Comparison of ENCODE assay signal across 7 cellular contexts in genomic region chr4:25994577-25994976, GRCh38.
DNase-seq lines count a peak whose midpoint lies in the region; ATAC-seq and TF ChIP-seq lines count a peak whose summit lies in the region.
"Not testable (repeated sequence)": the region's sequence is repeated elsewhere in the genome, so short reads cannot be mapped to it uniquely, and the experiment has no call there.

No MANE protein-coding gene starts in this region.

- not testable (repeated sequence) for TF ChIP-seq EP300 in gastroesophageal sphincter (IDR thresholded peaks at IDR 0.05)

- peak; percentile 70 for DNase-seq in GM04503 (ENCODE audit: low read depth)
- DNase-seq in M059J (ENCODE audit: low read depth) = peak; percentile 84
- peak in 1 of 2 experiments; percentile 34 for DNase-seq in SJCRH30
- peak; percentile 28 for DNase-seq in astrocyte of the cerebellum (ENCODE audit: low read depth)
- DNase-seq in epithelial cell of esophagus (ENCODE audit: low read depth) = peak; percentile 49
- not testable (repeated sequence) for DNase-seq in lung (ENCODE audit: low spot score)

- not testable (repeated sequence) for H3K27me3 ChIP-seq in SJCRH30; gastroesophageal sphincter; lung (ENCODE audit: control insufficient read depth, insufficient read depth)

- WGBS in gastroesophageal sphincter (ENCODE audit: low coverage in 1 of 2), 2 donors = 56% methylated on average over 4 of the region's 4 CpGs; no CpG with 5 or more reads in 1 of the 2 donors
- 74 to 85% methylated on average over 4 of the region's 4 CpGs for WGBS in lung, 2 donors

- in situ Hi-C loops in astrocyte of the cerebellum (cut with HindIII; ENCODE audit: low sequenced_read_pairs) = not testable (repeated sequence)

- H3K4me1 ChIP-seq in SJCRH30 (peaks cover 18% of the 10 kb centered on the region), gastroesophageal sphincter (peaks cover 0 to 12% (median 3%) of the 10 kb centered on the region in 3 donors)
- not testable (repeated sequence) for H3K4me1 ChIP-seq in lung (ENCODE audit: control insufficient read depth in 2 of 2, insufficient read depth in 2 of 2, low read length in 2 of 2)

- TF ChIP-seq CTCF in astrocyte of the cerebellum (IDR thresholded peaks at IDR 0.05; ENCODE audit: low read depth, low read length, missing control alignments); epithelial cell of esophagus (IDR thresholded peaks at IDR 0.05; ENCODE audit: insufficient read depth, low read depth, low read length, missing control alignments); gastroesophageal sphincter (IDR thresholded peaks at IDR 0.05); lung (IDR thresholded peaks at IDR 0.05; ENCODE audit: control extremely low read depth, extremely low read depth): not testable (repeated sequence)

- not testable (repeated sequence) for H3K9me3 ChIP-seq in SJCRH30 (replicated peaks); gastroesophageal sphincter; lung (ENCODE audit: control insufficient read depth in 2 of 2, insufficient read depth in 1 of 2, low read length in 1 of 2)

- TF ChIP-seq POLR2A in gastroesophageal sphincter (IDR thresholded peaks at IDR 0.05) = not testable (repeated sequence)

- H3K27ac ChIP-seq in SJCRH30 (peak overlapping the region; percentile 8; the same call in 1 of the 2 replicates), gastroesophageal sphincter (peak overlapping the region in 2 of 4 donors; percentile 2 to 42)
- not testable (repeated sequence) for H3K27ac ChIP-seq in lung (ENCODE audit: low read depth in 1 of 2, low read length in 1 of 2)

- H3K36me3 ChIP-seq in SJCRH30; gastroesophageal sphincter; lung (ENCODE audit: control insufficient read depth in 2 of 2, insufficient read depth in 2 of 2, low read length in 2 of 2): not testable (repeated sequence)

- not testable (repeated sequence) for H3K4me3 ChIP-seq in SJCRH30; astrocyte of the cerebellum (ENCODE audit: low read depth, low read length); epithelial cell of esophagus (ENCODE audit: low read length); gastroesophageal sphincter; lung

- peak; percentile 65 for ATAC-seq in gastroesophageal sphincter
- peak; percentile 59 for ATAC-seq in lung (ENCODE audit: insufficient read depth, low FRiP score)
